Comparison of ENCODE assay signal across 9 cellular contexts in genomic region chrX:155028192-155028591, GRCh38. TPM values are rescaled to one million over a fixed set of nuclear protein-coding genes. Genes with fewer than 3 reads are reported as not detected.
A peak's percentile ranks its signal among the peaks of the same experiment; 100 is the strongest.
DNase-seq lines count a peak whose midpoint lies in the region; ATAC-seq, FAIRE-seq and TF ChIP-seq lines count a peak whose summit lies in the region.
"Had no signal": no experiment of that assay in that cellular context is flagged by ENCODE, and none has a peak within 500 bp of the region (broad histone marks: within the 10 kb centered on the region; RNA-seq: fewer than 3 reads in every experiment).

No MANE protein-coding gene starts in this region.

- TF ChIP-seq POLR2A in HepG2 (IDR thresholded peaks at IDR 0.05; ENCODE audit: insufficient read depth in 1 of 2, low read depth in 2 of 2, low read length in 2 of 2) (no peak), uterus (IDR thresholded peaks at IDR 0.05) (no peak)

- H3K4me1 ChIP-seq in right atrium auricular region (peaks cover 0 to 5% of the 10 kb centered on the region in 2 donors), HepG2 (ENCODE audit: insufficient read depth, low read length) (peaks cover 33% of the 10 kb centered on the region; the same call in 1 of the 2 replicates), uterus (no peaks in the 10 kb centered on the region)

- in situ Hi-C loops in HepG2 (cut with HindIII; ENCODE audit: extremely low pct_ligation_motif_present, low pct_unique_long_range_greater_than_20kb), result no loop called here

- ATAC-seq in left ventricle myocardium superior (no peak), HepG2 (no peak), GM19397 (IDR thresholded peaks at IDR 0.05; ENCODE audit: unreplicated experiment) (no peak), GM21390 (IDR thresholded peaks at IDR 0.05; ENCODE audit: unreplicated experiment) (no peak)
- ATAC-seq in activated CD8-positive, alpha-beta T cell treated with anti-CD3 and anti-CD28 coated beads, Interleukin-2, amount 10 ng/mL, durations not matched to agents 7 days and 5 days, result no peak

- no peak overlapping the region for H2AFZ ChIP-seq in HepG2 (ENCODE audit: low read length)

- H3K27ac Mint-ChIP-seq in activated CD8-positive, alpha-beta T cell treated with anti-CD3 and anti-CD28 coated beads, Interleukin-2, amount 10 ng/mL, durations not matched to agents 7 days and 5 days, result peak overlapping the region; percentile 97

- H3K27ac ChIP-seq in right atrium auricular region, result peak overlapping the region; percentile 94 to 96
- peak overlapping the region; percentile 97 for H3K27ac ChIP-seq in HepG2 (ENCODE audit: extremely low read length, insufficient read depth, low read length)
- H3K27ac ChIP-seq in uterus, result peak overlapping the region; percentile 93 to 96

- H3K27me3 Mint-ChIP-seq in activated CD8-positive, alpha-beta T cell treated with anti-CD3 and anti-CD28 coated beads, Interleukin-2, amount 10 ng/mL, durations not matched to agents 7 days and 5 days (ENCODE audit: low read depth), result peaks cover 8% of the 10 kb centered on the region

- no peak for TF ChIP-seq RAD21 in HepG2 (CRISPR knock-in tag; IDR thresholded peaks at IDR 0.05)

- H3K9me3 Mint-ChIP-seq in activated CD8-positive, alpha-beta T cell treated with anti-CD3 and anti-CD28 coated beads, Interleukin-2, amount 10 ng/mL, durations not matched to agents 7 days and 5 days (ENCODE audit: insufficient read depth), result no peaks in the 10 kb centered on the region

- peaks cover 2% of the 10 kb centered on the region for H3K36me3 Mint-ChIP-seq in activated CD8-positive, alpha-beta T cell treated with anti-CD3 and anti-CD28 coated beads, Interleukin-2, amount 10 ng/mL, durations not matched to agents 7 days and 5 days (ENCODE audit: low read depth)

- H3K36me3 ChIP-seq in right atrium auricular region (no peaks in the 10 kb centered on the region), HepG2 (replicated peaks in 1 of 2; ENCODE audit: control insufficient read depth in 1 of 2, insufficient read depth in 2 of 2, low read length in 2 of 2) (no peaks in the 10 kb centered on the region), uterus (no peaks in the 10 kb centered on the region)

- TF ChIP-seq CTCF in right atrium auricular region (IDR thresholded peaks at IDR 0.05) (no peak), HepG2 (CRISPR knock-in tag; IDR thresholded peaks at IDR 0.05) (0 out of 2 replicates have a peak, but pooled peaks have one; percentile 17), uterus (IDR thresholded peaks at IDR 0.05) (no peak)

- peaks cover 21% of the 10 kb centered on the region for H3K4me1 Mint-ChIP-seq in activated CD8-positive, alpha-beta T cell treated with anti-CD3 and anti-CD28 coated beads, Interleukin-2, amount 10 ng/mL, durations not matched to agents 7 days and 5 days (ENCODE audit: low read depth)

- TF ChIP-seq EP300 in HepG2 (IDR thresholded peaks at IDR 0.05; ENCODE audit: low read depth in 2 of 2, low read length in 2 of 2) (no peak), HepG2 (CRISPR knock-in tag; IDR thresholded peaks at IDR 0.05; ENCODE audit: borderline replicate concordance) (no peak)

- FAIRE-seq in HepG2 (lab: Jason Lieb, UNC), result no peak
- FAIRE-seq: TTC549 had no signal

- intact Hi-C loops in left ventricle myocardium superior (cut with micrococcal nuclease) (no loop called here), HepG2 (cut with micrococcal nuclease; ENCODE audit: unreplicated experiment) (loop anchor here (5.0 kb wide), 1 partner anchor 44 kb away; the partner anchor contains the start of genes BRCC3, CMC4 and MTCP1), uterus (cut with DNase I; ENCODE audit: low total_unique reads) (no loop called here)

- peak overlapping the region; percentile 73 for H3K4me2 ChIP-seq in HepG2 (ENCODE audit: low read depth, low read length)

- no peaks in the 10 kb centered on the region for H3K27me3 ChIP-seq in right atrium auricular region
- H3K27me3 ChIP-seq in HepG2 (ENCODE audit: control insufficient read depth in 1 of 2, insufficient read depth in 2 of 2, low read length in 2 of 2), result no peaks in the 10 kb centered on the region; a peak in 1 of 5 replicates
- no peaks in the 10 kb centered on the region for H3K27me3 ChIP-seq in uterus

- peak overlapping the region; percentile 89 for H3K9ac ChIP-seq in HepG2 (ENCODE audit: insufficient read depth, low read depth, low read length)

- POLR2A ChIA-PET in activated CD8-positive, alpha-beta T cell treated with anti-CD3 and anti-CD28 coated beads, Interleukin-2, amount 10 ng/mL, durations not matched to agents 7 days and 5 days (lab: Charles Lee), result interaction anchor here (0.5 to 0.6 kb wide), 2 partner anchors 40 to 571 kb away, joined by 3 read pairs; no protein-coding TSS in a partner anchor
- POLR2A ChIA-PET in HepG2 (lab: Yijun Ruan, JAX), result no interaction called here

- no peaks in the 10 kb centered on the region for H4K20me1 ChIP-seq in HepG2 (ENCODE audit: insufficient read depth, low read length)

- peak overlapping the region; percentile 50 to 56 for H3K4me3 ChIP-seq in right atrium auricular region
- peak overlapping the region; percentile 63 to 89 (median 78); a peak in 4 of 6 replicates for H3K4me3 ChIP-seq in HepG2 (replicated peaks in 1 of 3; ENCODE audit: insufficient read depth in 1 of 3, low read depth in 2 of 3, low read length in 3 of 3)
- H3K4me3 ChIP-seq in uterus, result peak overlapping the region in 1 of 2 donors; percentile 45

- BruUV-seq in HepG2 (replicated peaks; lab: Mats Ljungman, UMichigan), result no TSS peak

- H3K4me3 Mint-ChIP-seq in activated CD8-positive, alpha-beta T cell treated with anti-CD3 and anti-CD28 coated beads, Interleukin-2, amount 10 ng/mL, durations not matched to agents 7 days and 5 days, result peak overlapping the region; percentile 87

- CTCF ChIA-PET in activated CD8-positive, alpha-beta T cell treated with anti-CD3 and anti-CD28 coated beads, Interleukin-2, amount 10 ng/mL, durations not matched to agents 7 days and 5 days (lab: Charles Lee), result interaction anchor here (1.5 kb wide), 1 partner anchor 28 kb away, joined by 9 read pairs; no protein-coding TSS in a partner anchor
- CTCF ChIA-PET in HepG2 (lab: Yijun Ruan, JAX; ENCODE audit: low intra/inter-chr PET ratio, low total read pairs), result no interaction called here

- DNase-seq in right atrium auricular region (ENCODE audit: low spot score) (no peak), left ventricle myocardium superior (no peak), HepG2 (ENCODE audit: low spot score) (no peak), uterus (no peak), DMS153 treated with DMSO at 0.1 percent for 48 hours (lab: John Stamatoyannopoulos, UW; ENCODE audit: unreplicated experiment) (no peak)
- DNase-seq in activated CD8-positive, alpha-beta T cell treated with anti-CD3 and anti-CD28 coated beads, Interleukin-2, amount 10 ng/mL, durations not matched to agents 7 days and 5 days, result peak; percentile 25

- H3K9me3 ChIP-seq in right atrium auricular region (no peaks in the 10 kb centered on the region), HepG2 (ENCODE audit: low read length) (no peaks in the 10 kb centered on the region), uterus (no peaks in the 10 kb centered on the region)

- 30% methylated on average over 4 of the region's 4 CpGs for WGBS in HepG2 (ENCODE audit: low lambda C conversion rate)

- peaks cover 31% of the 10 kb centered on the region for H3K79me2 ChIP-seq in HepG2 (ENCODE audit: insufficient read depth, low read length)

RNA-seq across cellular contexts. Expression of gene FUNDC2, which starts 1.5 kb away (rescaled TPM):
- total RNA-seq in right atrium auricular region, result 100 to 1,000 TPM; 146 to 178 TPM
- 389 TPM for total RNA-seq in left ventricle myocardium superior
- 10 to 100 TPM; 49.3 to 51.7 TPM for total RNA-seq in activated CD8-positive, alpha-beta T cell treated with anti-CD3 and anti-CD28 coated beads, Interleukin-2, amount 10 ng/mL, durations not matched to agents 7 days and 5 days
- 65.3 and 81.6 TPM in 2 replicates for total RNA-seq in HepG2 (2016; rRNA removed; fragmentation: Illumina TruSeq; extraction: Trizol)
- 48.9 and 60.1 TPM in 2 replicates for total RNA-seq in HepG2 (2016; cell fraction: cytosol; rRNA removed; fragmentation: Illumina TruSeq; extraction: Trizol; ENCODE audit: low read depth)
- 66.6 and 82.1 TPM in 2 replicates for total RNA-seq in HepG2 (2016; cell fraction: insoluble cytoplasmic fraction; rRNA removed; fragmentation: Illumina TruSeq; extraction: Trizol)
- total RNA-seq in HepG2 (2016; cell fraction: membrane; rRNA removed; fragmentation: Illumina TruSeq; extraction: Trizol), result 83.8 and 87.5 TPM in 2 replicates
- 23.8 and 26.8 TPM in 2 replicates for total RNA-seq in HepG2 (2016; cell fraction: nucleus; rRNA removed; fragmentation: Illumina TruSeq; extraction: Trizol)
- 92.9 and 109 TPM in 2 replicates for polyA plus RNA-seq in HepG2 (2011; rRNA removed)
- polyA plus RNA-seq in HepG2 (2011; cell fraction: cytosol; rRNA removed), result 68.4 and 100 TPM in 2 replicates
- 24.9 and 29.2 TPM in 2 replicates for polyA plus RNA-seq in HepG2 (2011; cell fraction: nucleus; rRNA removed)
- 88.7 and 108 TPM in 2 replicates for polyA plus RNA-seq in HepG2 (2012)
- 64.9 and 80.1 TPM in 2 replicates for polyA plus RNA-seq in HepG2 (2016; cell fraction: cytosol; fragmentation: Illumina TruSeq; extraction: Trizol; ENCODE audit: low read depth)
- polyA plus RNA-seq in HepG2 (2016; cell fraction: insoluble cytoplasmic fraction; fragmentation: Illumina TruSeq; extraction: Trizol; ENCODE audit: low read depth), result 77.6 and 82.3 TPM in 2 replicates
- polyA plus RNA-seq in HepG2 (2016; cell fraction: membrane; fragmentation: Illumina TruSeq; extraction: Trizol; ENCODE audit: low read depth), result 81.0 and 84.5 TPM in 2 replicates
- 43.9 and 46.2 TPM in 2 replicates for polyA plus RNA-seq in HepG2 (2016; cell fraction: nucleus; fragmentation: Illumina TruSeq; extraction: Trizol; ENCODE audit: insufficient read depth, low read depth)
- 35.6 and 56.8 TPM in 2 replicates for polyA minus RNA-seq in HepG2 (2011; rRNA and poly(A)+ RNA removed; ENCODE audit: low replicate concordance)
- polyA minus RNA-seq in HepG2 (2011; cell fraction: cytosol; rRNA and poly(A)+ RNA removed), result 13.1 and 17.3 TPM in 2 replicates
- 18.0 and 23.9 TPM in 2 replicates for polyA minus RNA-seq in HepG2 (2011; cell fraction: nucleus; rRNA and poly(A)+ RNA removed)
- total RNA-seq in uterus, result 100 to 1,000 TPM in 1 of 4 donors, 10 to 100 TPM in 3; 47.8 to 102 (median 70.7) TPM

RNA-seq across cellular contexts. Expression of gene F8, which starts 5.7 kb away (rescaled TPM):
- total RNA-seq in right atrium auricular region, result 10 to 100 TPM; 41.2 to 42.9 TPM
- total RNA-seq in left ventricle myocardium superior, result 49.4 TPM
- 1 to 10 TPM; 4.1 to 4.2 TPM for total RNA-seq in activated CD8-positive, alpha-beta T cell treated with anti-CD3 and anti-CD28 coated beads, Interleukin-2, amount 10 ng/mL, durations not matched to agents 7 days and 5 days
- 0.21 and 0.29 TPM in 2 replicates for total RNA-seq in HepG2 (2016; rRNA removed; fragmentation: Illumina TruSeq; extraction: Trizol)
- total RNA-seq in HepG2 (2016; cell fraction: cytosol; rRNA removed; fragmentation: Illumina TruSeq; extraction: Trizol; ENCODE audit: low read depth), result 0.10 TPM in 1 of 2 replicates, not detected in the other
- 0.13 and 0.76 TPM in 2 replicates for total RNA-seq in HepG2 (2016; cell fraction: insoluble cytoplasmic fraction; rRNA removed; fragmentation: Illumina TruSeq; extraction: Trizol)
- total RNA-seq in HepG2 (2016; cell fraction: membrane; rRNA removed; fragmentation: Illumina TruSeq; extraction: Trizol), result 0.34 and 0.40 TPM in 2 replicates
- total RNA-seq in HepG2 (2016; cell fraction: nucleus; rRNA removed; fragmentation: Illumina TruSeq; extraction: Trizol), result 0.43 and 0.47 TPM in 2 replicates
- 0.37 and 0.61 TPM in 2 replicates for polyA plus RNA-seq in HepG2 (2011; rRNA removed)
- 0.27 and 0.32 TPM in 2 replicates for polyA plus RNA-seq in HepG2 (2011; cell fraction: cytosol; rRNA removed)
- 0.19 and 0.23 TPM in 2 replicates for polyA plus RNA-seq in HepG2 (2011; cell fraction: nucleus; rRNA removed)
- 0.15 and 0.30 TPM in 2 replicates for polyA plus RNA-seq in HepG2 (2012)
- 0.12 and 0.15 TPM in 2 replicates for polyA plus RNA-seq in HepG2 (2016; cell fraction: cytosol; fragmentation: Illumina TruSeq; extraction: Trizol; ENCODE audit: low read depth)
- polyA plus RNA-seq in HepG2 (2016; cell fraction: insoluble cytoplasmic fraction; fragmentation: Illumina TruSeq; extraction: Trizol; ENCODE audit: low read depth), result 0.32 and 0.61 TPM in 2 replicates
- polyA plus RNA-seq in HepG2 (2016; cell fraction: membrane; fragmentation: Illumina TruSeq; extraction: Trizol; ENCODE audit: low read depth), result 0.24 and 0.27 TPM in 2 replicates
- 0.17 and 0.18 TPM in 2 replicates for polyA plus RNA-seq in HepG2 (2016; cell fraction: nucleus; fragmentation: Illumina TruSeq; extraction: Trizol; ENCODE audit: insufficient read depth, low read depth)
- 0.72 and 2.8 TPM in 2 replicates for polyA minus RNA-seq in HepG2 (2011; rRNA and poly(A)+ RNA removed; ENCODE audit: low replicate concordance)
- 0.49 TPM in 1 of 2 replicates, not detected in the other for polyA minus RNA-seq in HepG2 (2011; cell fraction: cytosol; rRNA and poly(A)+ RNA removed)
- 0.52 and 0.75 TPM in 2 replicates for polyA minus RNA-seq in HepG2 (2011; cell fraction: nucleus; rRNA and poly(A)+ RNA removed)
- 10 to 100 TPM; 11.8 to 63.0 (median 28.5) TPM for total RNA-seq in uterus

RNA-seq across cellular contexts. Expression of gene CMC4, which starts 42.7 kb away (rescaled TPM):
- 10 to 100 TPM; 39.9 to 58.3 TPM for total RNA-seq in right atrium auricular region
- total RNA-seq in left ventricle myocardium superior, result 28.8 TPM
- total RNA-seq in activated CD8-positive, alpha-beta T cell treated with anti-CD3 and anti-CD28 coated beads, Interleukin-2, amount 10 ng/mL, durations not matched to agents 7 days and 5 days, result 1 to 10 TPM; 4.1 to 5.6 TPM
- 5.2 and 5.6 TPM in 2 replicates for total RNA-seq in HepG2 (2016; rRNA removed; fragmentation: Illumina TruSeq; extraction: Trizol)
- total RNA-seq in HepG2 (2016; cell fraction: cytosol; rRNA removed; fragmentation: Illumina TruSeq; extraction: Trizol; ENCODE audit: low read depth), result 29.5 and 32.5 TPM in 2 replicates
- 6.6 and 8.1 TPM in 2 replicates for total RNA-seq in HepG2 (2016; cell fraction: insoluble cytoplasmic fraction; rRNA removed; fragmentation: Illumina TruSeq; extraction: Trizol)
- 24.2 and 27.3 TPM in 2 replicates for total RNA-seq in HepG2 (2016; cell fraction: membrane; rRNA removed; fragmentation: Illumina TruSeq; extraction: Trizol)
- total RNA-seq in HepG2 (2016; cell fraction: nucleus; rRNA removed; fragmentation: Illumina TruSeq; extraction: Trizol), result 0.65 and 1.8 TPM in 2 replicates
- polyA plus RNA-seq in HepG2 (2011; rRNA removed), result 8.3 and 11.5 TPM in 2 replicates
- 8.2 and 9.2 TPM in 2 replicates for polyA plus RNA-seq in HepG2 (2011; cell fraction: cytosol; rRNA removed)
- 3.1 and 3.7 TPM in 2 replicates for polyA plus RNA-seq in HepG2 (2011; cell fraction: nucleus; rRNA removed)
- 4.6 and 7.2 TPM in 2 replicates for polyA plus RNA-seq in HepG2 (2012)
- 50.8 and 53.0 TPM in 2 replicates for polyA plus RNA-seq in HepG2 (2016; cell fraction: cytosol; fragmentation: Illumina TruSeq; extraction: Trizol; ENCODE audit: low read depth)
- polyA plus RNA-seq in HepG2 (2016; cell fraction: insoluble cytoplasmic fraction; fragmentation: Illumina TruSeq; extraction: Trizol; ENCODE audit: low read depth), result 8.5 and 8.8 TPM in 2 replicates
- 28.6 and 29.4 TPM in 2 replicates for polyA plus RNA-seq in HepG2 (2016; cell fraction: membrane; fragmentation: Illumina TruSeq; extraction: Trizol; ENCODE audit: low read depth)
- 3.8 and 5.8 TPM in 2 replicates for polyA plus RNA-seq in HepG2 (2016; cell fraction: nucleus; fragmentation: Illumina TruSeq; extraction: Trizol; ENCODE audit: insufficient read depth, low read depth)
- polyA minus RNA-seq in HepG2 (2011; rRNA and poly(A)+ RNA removed; ENCODE audit: low replicate concordance), result 2.0 and 3.7 TPM in 2 replicates
- 0.88 TPM in 1 of 2 replicates, not detected in the other for polyA minus RNA-seq in HepG2 (2011; cell fraction: cytosol; rRNA and poly(A)+ RNA removed)
- polyA minus RNA-seq in HepG2 (2011; cell fraction: nucleus; rRNA and poly(A)+ RNA removed), result 4.0 and 4.2 TPM in 2 replicates
- 10 to 100 TPM in 2 of 4 donors, 1 to 10 TPM in 2; 7.3 to 53.5 (median 12.2) TPM for total RNA-seq in uterus

RNA-seq across cellular contexts. Expression of gene MTCP1, which starts 42.7 kb away (rescaled TPM):
- total RNA-seq in right atrium auricular region, result under 1 TPM; 0.43 to 0.85 TPM
- 51.6 TPM for total RNA-seq in left ventricle myocardium superior
- 10 to 100 TPM; 20.2 to 21.4 TPM for total RNA-seq in activated CD8-positive, alpha-beta T cell treated with anti-CD3 and anti-CD28 coated beads, Interleukin-2, amount 10 ng/mL, durations not matched to agents 7 days and 5 days
- total RNA-seq in HepG2 (2016; rRNA removed; fragmentation: Illumina TruSeq; extraction: Trizol), result 13.6 and 18.9 TPM in 2 replicates
- 67.8 and 80.6 TPM in 2 replicates for total RNA-seq in HepG2 (2016; cell fraction: cytosol; rRNA removed; fragmentation: Illumina TruSeq; extraction: Trizol; ENCODE audit: low read depth)
- 11.6 and 13.5 TPM in 2 replicates for total RNA-seq in HepG2 (2016; cell fraction: insoluble cytoplasmic fraction; rRNA removed; fragmentation: Illumina TruSeq; extraction: Trizol)
- total RNA-seq in HepG2 (2016; cell fraction: membrane; rRNA removed; fragmentation: Illumina TruSeq; extraction: Trizol), result 41.3 and 48.8 TPM in 2 replicates
- 6.7 and 10.8 TPM in 2 replicates for total RNA-seq in HepG2 (2016; cell fraction: nucleus; rRNA removed; fragmentation: Illumina TruSeq; extraction: Trizol)
- 5.1 and 6.1 TPM in 2 replicates for polyA plus RNA-seq in HepG2 (2011; rRNA removed)
- polyA plus RNA-seq in HepG2 (2011; cell fraction: cytosol; rRNA removed), result 1.6 and 2.4 TPM in 2 replicates
- 17.7 and 18.0 TPM in 2 replicates for polyA plus RNA-seq in HepG2 (2011; cell fraction: nucleus; rRNA removed)
- polyA plus RNA-seq in HepG2 (2012), result 14.6 and 21.5 TPM in 2 replicates
- polyA plus RNA-seq in HepG2 (2016; cell fraction: cytosol; fragmentation: Illumina TruSeq; extraction: Trizol; ENCODE audit: low read depth), result 56.1 and 69.9 TPM in 2 replicates
- 10.2 and 11.2 TPM in 2 replicates for polyA plus RNA-seq in HepG2 (2016; cell fraction: insoluble cytoplasmic fraction; fragmentation: Illumina TruSeq; extraction: Trizol; ENCODE audit: low read depth)
- polyA plus RNA-seq in HepG2 (2016; cell fraction: membrane; fragmentation: Illumina TruSeq; extraction: Trizol; ENCODE audit: low read depth), result 34.3 and 42.3 TPM in 2 replicates
- polyA plus RNA-seq in HepG2 (2016; cell fraction: nucleus; fragmentation: Illumina TruSeq; extraction: Trizol; ENCODE audit: insufficient read depth, low read depth), result 11.8 and 19.6 TPM in 2 replicates
- 4.2 and 6.5 TPM in 2 replicates for polyA minus RNA-seq in HepG2 (2011; rRNA and poly(A)+ RNA removed; ENCODE audit: low replicate concordance)
- 2.0 and 3.7 TPM in 2 replicates for polyA minus RNA-seq in HepG2 (2011; cell fraction: cytosol; rRNA and poly(A)+ RNA removed)
- polyA minus RNA-seq in HepG2 (2011; cell fraction: nucleus; rRNA and poly(A)+ RNA removed), result 6.1 and 8.7 TPM in 2 replicates
- 10 to 100 TPM in 1 of 4 donors, 1 to 10 TPM in 1, under 1 TPM in 1, not detected in 1; 0.41 to 28.3 (median 6.4) TPM for total RNA-seq in uterus

RNA-seq across cellular contexts. Expression of gene BRCC3, which starts 43.1 kb away (rescaled TPM):
- total RNA-seq in right atrium auricular region, result 1 to 10 TPM; 7.6 to 8.3 TPM
- total RNA-seq in left ventricle myocardium superior, result 13.9 TPM
- total RNA-seq in activated CD8-positive, alpha-beta T cell treated with anti-CD3 and anti-CD28 coated beads, Interleukin-2, amount 10 ng/mL, durations not matched to agents 7 days and 5 days, result 10 to 100 TPM; 32.8 to 33.5 TPM
- 24.3 and 44.2 TPM in 2 replicates for total RNA-seq in HepG2 (2016; rRNA removed; fragmentation: Illumina TruSeq; extraction: Trizol)
- 2.4 and 3.1 TPM in 2 replicates for total RNA-seq in HepG2 (2016; cell fraction: cytosol; rRNA removed; fragmentation: Illumina TruSeq; extraction: Trizol; ENCODE audit: low read depth)
- 25.6 and 47.6 TPM in 2 replicates for total RNA-seq in HepG2 (2016; cell fraction: insoluble cytoplasmic fraction; rRNA removed; fragmentation: Illumina TruSeq; extraction: Trizol)
- 13.5 and 13.7 TPM in 2 replicates for total RNA-seq in HepG2 (2016; cell fraction: membrane; rRNA removed; fragmentation: Illumina TruSeq; extraction: Trizol)
- total RNA-seq in HepG2 (2016; cell fraction: nucleus; rRNA removed; fragmentation: Illumina TruSeq; extraction: Trizol), result 12.9 and 17.1 TPM in 2 replicates
- polyA plus RNA-seq in HepG2 (2011; rRNA removed), result 16.1 and 19.8 TPM in 2 replicates
- polyA plus RNA-seq in HepG2 (2011; cell fraction: cytosol; rRNA removed), result 11.8 and 16.5 TPM in 2 replicates
- polyA plus RNA-seq in HepG2 (2011; cell fraction: nucleus; rRNA removed), result 5.8 and 6.0 TPM in 2 replicates
- polyA plus RNA-seq in HepG2 (2012), result 14.4 and 18.3 TPM in 2 replicates
- polyA plus RNA-seq in HepG2 (2016; cell fraction: cytosol; fragmentation: Illumina TruSeq; extraction: Trizol; ENCODE audit: low read depth), result 2.5 and 2.8 TPM in 2 replicates
- 57.9 and 58.3 TPM in 2 replicates for polyA plus RNA-seq in HepG2 (2016; cell fraction: insoluble cytoplasmic fraction; fragmentation: Illumina TruSeq; extraction: Trizol; ENCODE audit: low read depth)
- polyA plus RNA-seq in HepG2 (2016; cell fraction: membrane; fragmentation: Illumina TruSeq; extraction: Trizol; ENCODE audit: low read depth), result 8.6 and 9.5 TPM in 2 replicates
- 22.5 and 24.9 TPM in 2 replicates for polyA plus RNA-seq in HepG2 (2016; cell fraction: nucleus; fragmentation: Illumina TruSeq; extraction: Trizol; ENCODE audit: insufficient read depth, low read depth)
- polyA minus RNA-seq in HepG2 (2011; rRNA and poly(A)+ RNA removed; ENCODE audit: low replicate concordance), result 9.4 and 25.7 TPM in 2 replicates
- 16.2 and 17.1 TPM in 2 replicates for polyA minus RNA-seq in HepG2 (2011; cell fraction: cytosol; rRNA and poly(A)+ RNA removed)
- polyA minus RNA-seq in HepG2 (2011; cell fraction: nucleus; rRNA and poly(A)+ RNA removed), result 15.1 and 18.4 TPM in 2 replicates
- total RNA-seq in uterus, result 10 to 100 TPM in 2 of 4 donors, 1 to 10 TPM in 1, under 1 TPM in 1; 0.77 to 15.6 (median 8.8) TPM
